In the genomic region with DNA sequence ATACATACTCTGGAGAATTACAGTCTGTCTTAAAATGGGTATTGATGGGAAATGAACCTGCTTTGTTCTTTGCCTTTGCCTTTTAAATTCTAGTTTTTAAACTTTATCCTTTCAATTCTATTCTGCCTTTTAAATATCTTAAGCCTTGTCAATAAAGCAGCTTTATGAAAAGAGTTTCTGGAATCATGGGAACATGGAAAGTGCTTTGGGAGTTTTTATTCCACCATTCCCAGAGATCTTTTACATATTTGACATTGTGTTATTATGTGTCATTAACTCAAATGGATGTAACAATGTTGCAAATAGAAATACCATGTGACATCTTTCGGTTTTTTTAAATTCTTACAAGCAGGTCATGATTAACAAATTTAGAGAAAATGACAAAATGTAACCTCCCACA, we compare ENCODE assay signal across 2 cellular contexts.
TF ChIP-seq lines count a peak whose summit lies in the region.

No MANE protein-coding gene starts in this region.

TF ChIP-seq in SK-N-SH, 30 proteins besides CTCF, POLR2A, EP300 and RAD21 (continued from another document):
- TF ChIP-seq ZBTB33 (IDR thresholded peaks at IDR 0.05; ENCODE audit: borderline replicate concordance, low read depth), result no peak
- no peak for TF ChIP-seq POLR2AphosphoS5 (IDR thresholded peaks at IDR 0.05; ENCODE audit: low read depth, low read length)
- TF ChIP-seq FOXM1 (IDR thresholded peaks at IDR 0.05; ENCODE audit: low read depth), result no peak
- no peak for TF ChIP-seq CHD2 (IDR thresholded peaks at IDR 0.05; ENCODE audit: low read length, partially characterized antibody)
- TF ChIP-seq SIN3A (IDR thresholded peaks at IDR 0.05; ENCODE audit: borderline replicate concordance, low read depth, low read length), result no peak
- TF ChIP-seq NRF1 (IDR thresholded peaks at IDR 0.05; ENCODE audit: low read depth, low read length), result no peak
- TF ChIP-seq JUND (IDR thresholded peaks at IDR 0.05), result no peak
- TF ChIP-seq FOXJ3 (CRISPR knock-in tag; IDR thresholded peaks at IDR 0.05), result no peak
- TF ChIP-seq, protein P1, sequence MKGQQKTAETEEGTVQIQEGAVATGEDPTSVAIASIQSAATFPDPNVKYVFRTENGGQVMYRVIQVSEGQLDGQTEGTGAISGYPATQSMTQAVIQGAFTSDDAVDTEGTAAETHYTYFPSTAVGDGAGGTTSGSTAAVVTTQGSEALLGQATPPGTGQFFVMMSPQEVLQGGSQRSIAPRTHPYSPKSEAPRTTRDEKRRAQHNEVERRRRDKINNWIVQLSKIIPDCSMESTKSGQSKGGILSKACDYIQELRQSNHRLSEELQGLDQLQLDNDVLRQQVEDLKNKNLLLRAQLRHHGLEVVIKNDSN (IDR thresholded peaks at IDR 0.05; ENCODE audit: borderline replicate concordance, low read depth), result no peak
- TF ChIP-seq RFX5 (IDR thresholded peaks at IDR 0.05; ENCODE audit: low read length), result no peak
- TF ChIP-seq NFIC (IDR thresholded peaks at IDR 0.05; ENCODE audit: borderline replicate concordance), result no peak
- no peak for TF ChIP-seq TCF12 (IDR thresholded peaks at IDR 0.05)
- TF ChIP-seq GABPA (IDR thresholded peaks at IDR 0.05; ENCODE audit: low read depth), result no peak

TF ChIP-seq in SK-N-SH treated with all-trans-retinoic acid at 6 μM for 48 hours, 23 proteins besides CTCF, POLR2A, EP300 and RAD21 (continued from another document):
- no peak for TF ChIP-seq POU6F1 (CRISPR knock-in tag; IDR thresholded peaks at IDR 0.05; ENCODE audit: borderline replicate concordance, low read depth)
- TF ChIP-seq SNAI2 (CRISPR knock-in tag; IDR thresholded peaks at IDR 0.05), result no peak
- no peak for TF ChIP-seq BACH2 (CRISPR knock-in tag; IDR thresholded peaks at IDR 0.05; ENCODE audit: borderline replicate concordance)
- no peak for TF ChIP-seq ZFP30 (CRISPR knock-in tag; IDR thresholded peaks at IDR 0.05)
- TF ChIP-seq OSR1 (CRISPR knock-in tag; IDR thresholded peaks at IDR 0.05), result no peak
- TF ChIP-seq ISL1 (CRISPR knock-in tag; IDR thresholded peaks at IDR 0.05), result no peak
